Comparison of ENCODE assay signal across 23 cellular contexts in genomic region chr7:93179173-93179572, GRCh38. TPM values are rescaled to one million over a fixed set of nuclear protein-coding genes. Genes with fewer than 3 reads are reported as not detected.
"Had no signal": no experiment of that assay in that cellular context is flagged by ENCODE, and none has a peak within 500 bp of the region (broad histone marks: within the 10 kb centered on the region; RNA-seq: fewer than 3 reads in every experiment).

No MANE protein-coding gene starts in this region.

- H3K36me3 ChIP-seq: Peyer's patch, SJSA1 had no signal

- H3K4me2 ChIP-seq: PC-9 had no signal

- H3K27me3 ChIP-seq: Peyer's patch had no signal

- H2AFZ ChIP-seq: PC-9 had no signal

- ATAC-seq: Right ventricle myocardium inferior had no signal

- H3K4me3 ChIP-seq: PC-9, Peyer's patch, SJSA1, SK-N-MC had no signal

- H3K4me1 ChIP-seq: Peyer's patch, SJSA1 had no signal

- DNase-seq: Karpas-422, KG1, MM.1S, NCI-H1092 treated with DMSO at 0.1 percent for 48 hours, NCI-H1436, NCI-H187, NCI-H2029, NCI-H2081 treated with DMSO at 0.1 percent for 48 hours, NCI-H2171, NCI-H226, NCI-H446, NCI-H510A, NCI-H524 treated with DMSO at 0.1 percent for 48 hours, NCI-H774, PC-9, Peyer's patch, SHP77 treated with DMSO at 0.1 percent for 48 hours had no signal

- H3K27ac ChIP-seq: HL-60, PC-9, Peyer's patch, SJSA1, SK-N-MC had no signal

- H3K9me3 ChIP-seq: Peyer's patch, SJSA1 had no signal

RNA-seq across cellular contexts. Expression of gene HEPACAM2, which starts 47.1 kb away (rescaled TPM):
- total RNA-seq: M059J, PC-9, Right ventricle myocardium inferior, RPMI7951, SJSA1 had no signal
